In genomic region chr1:1759456-1760344, GRCh38 we compare ENCODE assay signal across 12 cellular contexts. TPM values are rescaled to one million over a fixed set of nuclear protein-coding genes. Genes with fewer than 3 reads are reported as not detected.
A peak's percentile ranks its signal among the peaks of the same experiment; 100 is the strongest.
DNase-seq lines count a peak whose midpoint lies in the region; FAIRE-seq and TF ChIP-seq lines count a peak whose summit lies in the region.
"Had no signal": no experiment of that assay in that cellular context is flagged by ENCODE, and none has a peak within 500 bp of the region (broad histone marks: within the 10 kb centered on the region; RNA-seq: fewer than 3 reads in every experiment).

No MANE protein-coding gene starts in this region.

- H3K79me1 ChIP-seq in neuronal stem cell (ENCODE audit: low read depth, low read length): peaks cover 31% of the 10 kb centered on the region

- no peak overlapping the region for H4K91ac ChIP-seq in neuronal stem cell (ENCODE audit: low read depth, low read length, poor library complexity)

- no peak overlapping the region for H2BK5ac ChIP-seq in neuronal stem cell (ENCODE audit: low read length)

- no peak overlapping the region for H3K4me2 ChIP-seq in neuronal stem cell (ENCODE audit: insufficient read depth, low read length, poor library complexity, severe bottlenecking)

- H2BK120ac ChIP-seq in neuronal stem cell (ENCODE audit: low read depth, low read length): no peak overlapping the region

- intact Hi-C loops in colonic mucosa (cut with DNase I): no loop called here

- peak overlapping the region; percentile 41 for H2BK12ac ChIP-seq in neuronal stem cell (ENCODE audit: low read length)

- H3K14ac ChIP-seq in neuronal stem cell (ENCODE audit: low read length): no peak overlapping the region

- H3K36me3 ChIP-seq in colonic mucosa: peaks cover 15% of the 10 kb centered on the region
- H3K36me3 ChIP-seq in neuronal stem cell (replicated peaks in 1 of 2; ENCODE audit: control insufficient read depth in 2 of 2, insufficient read depth in 2 of 2, low read length in 2 of 2): peaks cover 52 to 90% of the 10 kb centered on the region in 2 donors

- H2AFZ ChIP-seq in neuronal stem cell (ENCODE audit: low read length): no peak overlapping the region

- FAIRE-seq in urothelium cell line (lab: Jason Lieb, UNC): no peak

- WGBS in neuronal stem cell (ENCODE audit: extremely low coverage in 2 of 2, insufficient read length in 2 of 2, insufficient replicate concordance in 1 of 2), 2 donors: no CpG with 5 or more reads among the region's 37 CpGs

- H3K4me1 ChIP-seq in colonic mucosa (peaks cover 16% of the 10 kb centered on the region), neuronal stem cell (ENCODE audit: control insufficient read depth in 2 of 2, insufficient read depth in 1 of 2, low read depth in 1 of 2, low read length in 2 of 2) (peaks cover 0 to 7% of the 10 kb centered on the region in 2 donors)

- no peak for TF ChIP-seq CTCF in colonic mucosa (IDR thresholded peaks at IDR 0.05)

- no peak overlapping the region for H4K8ac ChIP-seq in neuronal stem cell (ENCODE audit: low read depth, low read length)

- H3K4ac ChIP-seq in neuronal stem cell (ENCODE audit: low read length): no peak overlapping the region

- H3K9me3 ChIP-seq in colonic mucosa: no peaks in the 10 kb centered on the region
- no peaks in the 10 kb centered on the region for H3K9me3 ChIP-seq in neuronal stem cell (replicated peaks in 1 of 2; ENCODE audit: control insufficient read depth in 2 of 2, insufficient read depth in 1 of 2, low read depth in 1 of 2, low read length in 2 of 2)

- no peak overlapping the region for H2BK15ac ChIP-seq in neuronal stem cell (ENCODE audit: low read length)

- peak overlapping the region; percentile 82 for H3K27ac ChIP-seq in colonic mucosa
- no peak overlapping the region for H3K27ac ChIP-seq in neuronal stem cell (replicated peaks; ENCODE audit: low read length)

- peak overlapping the region; percentile 60 to 94 for H3K9ac ChIP-seq in colonic mucosa (ENCODE audit: low read depth in 2 of 2, low read length in 2 of 2)
- peak overlapping the region; percentile 44 for H3K9ac ChIP-seq in neuronal stem cell (ENCODE audit: low read depth, low read length, poor library complexity)

- H3K23ac ChIP-seq in neuronal stem cell (ENCODE audit: low read depth, low read length, poor library complexity): peak overlapping the region; percentile 92

- DNase-seq in AG08396 (ENCODE audit: low spot score) (peak; percentile 1), DMS53 treated with DMSO at 0.1 percent for 48 hours (lab: John Stamatoyannopoulos, UW; ENCODE audit: unreplicated experiment) (peak; percentile 81), colonic mucosa (peak; percentile 77), neuronal stem cell (ENCODE audit: low spot score) (no peak), hippocampal formation (lab: John Stamatoyannopoulos, UW) (no peak), RPMI8226 (no peak), NCI-H2227 (lab: John Stamatoyannopoulos, UW; ENCODE audit: unreplicated experiment) (no peak), urothelium cell line (ENCODE audit: low spot score) (no peak)
- DNase-seq: activated CD8-positive, alpha-beta T cell treated with anti-CD3 and anti-CD28 coated beads, Interleukin-2, amount 10 ng/mL, durations not matched to agents 7 days and 5 days; CD4-positive, alpha-beta T cell; NCI-H1092; NCI-H526 had no signal

- H2AK5ac ChIP-seq in neuronal stem cell (ENCODE audit: low read depth, low read length): no peak overlapping the region

- H3K4me3 ChIP-seq in colonic mucosa: peak overlapping the region; percentile 0
- H3K4me3 ChIP-seq in neuronal stem cell (ENCODE audit: low read length in 2 of 2): no peak overlapping the region

- no peak overlapping the region for H3K18ac ChIP-seq in neuronal stem cell (ENCODE audit: low read length)

- no peaks in the 10 kb centered on the region for H3K27me3 ChIP-seq in colonic mucosa
- no peaks in the 10 kb centered on the region for H3K27me3 ChIP-seq in neuronal stem cell (ENCODE audit: control insufficient read depth in 3 of 3, insufficient read depth in 3 of 3, low read depth in 1 of 3, low read length in 3 of 3)

RNA-seq across cellular contexts. Expression of gene NADK, which starts 18.6 kb away (rescaled TPM):
- total RNA-seq in colonic mucosa: 100 to 1,000 TPM; 122 to 146 TPM
- 45.5 TPM for polyA plus RNA-seq in neuronal stem cell (2013, experiment 1 of 2)
- polyA plus RNA-seq in neuronal stem cell (2013, experiment 2 of 2): 43.7 TPM

RNA-seq across cellular contexts. Expression of gene CDK11A, which starts 35.5 kb away (rescaled TPM):
- total RNA-seq in colonic mucosa: 10 to 100 TPM; 52.2 to 58.5 TPM
- 23.9 TPM for polyA plus RNA-seq in neuronal stem cell (2013, experiment 1 of 2)
- polyA plus RNA-seq in neuronal stem cell (2013, experiment 2 of 2): 23.6 TPM

Comparison
In these comparisons a context has a peak if more than half of its experiments do, and no peak if none do; other contexts are left out.
1. DNase-seq: peak in AG08396 (single experiment), DMS53 treated with DMSO at 0.1 percent for 48 hours (single experiment) and colonic mucosa (single experiment); none in neuronal stem cell (single experiment), hippocampal formation (0 of 2), RPMI8226 (single experiment), NCI-H2227 (single experiment) and urothelium cell line (single experiment).